ENCODE assay signal across 14 cellular contexts in the genomic region with DNA sequence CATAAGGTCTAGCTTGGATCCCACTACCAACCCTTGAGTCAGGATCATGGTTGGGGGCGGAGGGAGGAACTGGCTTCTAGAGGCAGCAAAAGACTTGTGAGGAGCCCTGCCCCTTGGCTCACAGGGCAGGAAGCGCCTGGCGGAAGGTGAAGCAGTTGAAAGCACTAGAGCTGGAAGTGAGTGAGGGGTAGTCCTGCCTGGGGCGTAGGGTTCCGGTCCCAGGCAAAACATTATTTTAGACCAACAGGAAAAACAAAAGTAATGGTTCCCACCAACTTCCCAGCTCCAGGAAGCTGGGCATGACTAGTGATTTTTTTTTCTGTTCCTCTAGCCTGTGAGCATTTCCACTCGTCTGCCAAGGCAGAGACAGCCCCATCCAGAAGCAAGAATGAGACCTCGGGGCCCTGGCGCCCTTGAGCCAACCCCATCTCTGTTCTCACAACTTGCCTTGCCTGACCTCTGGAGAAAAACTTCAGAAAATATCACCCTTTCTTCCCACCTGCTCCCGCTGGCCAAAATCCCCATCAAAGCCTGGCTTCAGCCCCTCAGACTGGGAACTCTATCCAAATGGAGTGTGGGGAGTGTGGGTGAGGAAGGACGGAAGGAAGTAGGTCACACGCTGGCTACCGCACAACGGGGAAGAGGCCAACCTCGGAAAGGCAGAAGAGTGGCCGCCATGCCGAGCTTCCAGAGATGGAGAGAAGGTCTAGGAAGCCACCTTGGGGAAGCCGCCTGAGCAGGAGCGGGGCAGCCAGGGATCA. TPM values are rescaled to one million over a fixed set of nuclear protein-coding genes. Genes with fewer than 3 reads are reported as not detected.
DNase-seq lines count a peak whose midpoint lies in the region; ATAC-seq and TF ChIP-seq lines count a peak whose summit lies in the region.
"Had no signal": no experiment of that assay in that cellular context is flagged by ENCODE, and none has a peak within 500 bp of the region (broad histone marks: within the 10 kb centered on the region; RNA-seq: fewer than 3 reads in every experiment).

No MANE protein-coding gene starts in this region.

- TF ChIP-seq POLR2A in upper lobe of left lung (IDR thresholded peaks at IDR 0.05), result no peak

- no peaks in the 10 kb centered on the region for H3K36me3 ChIP-seq in upper lobe of left lung
- H3K36me3 ChIP-seq: right lobe of liver had no signal

- H3K9me3 ChIP-seq in upper lobe of left lung, result no peaks in the 10 kb centered on the region
- H3K9me3 ChIP-seq: right lobe of liver had no signal

- DNase-seq in activated T-cell treated with anti-CD3 and anti-CD28 coated beads, Interleukin-2, amount 50 U/mL, for 4 hours, result no peak
- DNase-seq in activated T-cell treated with anti-CD3 and anti-CD28 coated beads, Interleukin-2, amount 50 U/mL, for 1 hour, result no peak
- no peak for DNase-seq in upper lobe of left lung
- no peak for DNase-seq in effector CD4-positive, alpha-beta T cell
- DNase-seq in SW 1271 (lab: John Stamatoyannopoulos, UW), result no peak
- DNase-seq: cerebellar nuclear complex, Kasumi-1 had no signal

- peak overlapping the region; percentile 67 to 81 (median 74) for H3K27ac ChIP-seq in upper lobe of left lung

- peaks cover 13% of the 10 kb centered on the region for H3K4me1 Mint-ChIP-seq in activated T-cell treated with anti-CD3 and anti-CD28 coated beads, Interleukin-2, amount 50 U/mL, for 4 hours (ENCODE audit: low read depth)
- peaks cover 16% of the 10 kb centered on the region for H3K4me1 Mint-ChIP-seq in nephron
- H3K4me1 Mint-ChIP-seq in activated T-helper 17 cell treated with anti-CD3 and anti-CD28 coated beads, Interleukin-2, amount 50 U/mL, for 72 hours, result no peaks in the 10 kb centered on the region
- H3K4me1 Mint-ChIP-seq: mesothelial cell of epicardium had no signal

- ATAC-seq in activated T-cell treated with anti-CD3 and anti-CD28 coated beads, Interleukin-2, amount 50 U/mL, for 4 hours, result peak; percentile 56 to 63
- ATAC-seq in esophagus mucosa (peak; percentile 29), upper lobe of left lung (ENCODE audit: low FRiP score in 2 of 2) (no peak)
- no peak for ATAC-seq in activated T-helper 17 cell treated with anti-CD3 and anti-CD28 coated beads, Interleukin-2, amount 50 U/mL, for 72 hours (replicated peaks)
- ATAC-seq: activated T-cell treated with anti-CD3 and anti-CD28 coated beads, Interleukin-2, amount 50 U/mL, for 72 hours; GM12878 had no signal

- no peaks in the 10 kb centered on the region for H3K27me3 ChIP-seq in upper lobe of left lung
- H3K27me3 ChIP-seq: right lobe of liver had no signal

- TF ChIP-seq EP300 in upper lobe of left lung (IDR thresholded peaks at IDR 0.05), result no peak

- no peaks in the 10 kb centered on the region for H3K9me3 Mint-ChIP-seq in activated T-cell treated with anti-CD3 and anti-CD28 coated beads, Interleukin-2, amount 50 U/mL, for 4 hours
- no peaks in the 10 kb centered on the region for H3K9me3 Mint-ChIP-seq in nephron
- no peaks in the 10 kb centered on the region for H3K9me3 Mint-ChIP-seq in activated T-helper 17 cell treated with anti-CD3 and anti-CD28 coated beads, Interleukin-2, amount 50 U/mL, for 72 hours
- H3K9me3 Mint-ChIP-seq: activated T-cell treated with anti-CD3 and anti-CD28 coated beads, Interleukin-2, amount 50 U/mL, for 72 hours; mesothelial cell of epicardium had no signal

- peak overlapping the region in 2 of 4 donors; percentile 27 to 28 for H3K4me3 ChIP-seq in upper lobe of left lung
- H3K4me3 ChIP-seq: GM12878, right lobe of liver had no signal

- no peaks in the 10 kb centered on the region for H3K27me3 Mint-ChIP-seq in activated T-cell treated with anti-CD3 and anti-CD28 coated beads, Interleukin-2, amount 50 U/mL, for 4 hours (ENCODE audit: low read depth)
- H3K27me3 Mint-ChIP-seq in nephron (ENCODE audit: low read depth), result no peaks in the 10 kb centered on the region
- no peaks in the 10 kb centered on the region for H3K27me3 Mint-ChIP-seq in activated T-helper 17 cell treated with anti-CD3 and anti-CD28 coated beads, Interleukin-2, amount 50 U/mL, for 72 hours

- H3K4me1 ChIP-seq in upper lobe of left lung, result peaks cover 0 to 14% (median 11%) of the 10 kb centered on the region in 4 donors

- no peak overlapping the region for H3K4me3 Mint-ChIP-seq in activated T-cell treated with anti-CD3 and anti-CD28 coated beads, Interleukin-2, amount 50 U/mL, for 4 hours
- no peak overlapping the region for H3K4me3 Mint-ChIP-seq in nephron
- H3K4me3 Mint-ChIP-seq in activated T-helper 17 cell treated with anti-CD3 and anti-CD28 coated beads, Interleukin-2, amount 50 U/mL, for 72 hours, result no peak overlapping the region
- H3K4me3 Mint-ChIP-seq: mesothelial cell of epicardium had no signal

- H3K27ac Mint-ChIP-seq in nephron, result peak overlapping the region; percentile 57 to 81 (median 77)
- H3K27ac Mint-ChIP-seq in activated T-helper 17 cell treated with anti-CD3 and anti-CD28 coated beads, Interleukin-2, amount 50 U/mL, for 72 hours, result no peak overlapping the region
- H3K27ac Mint-ChIP-seq: activated T-cell treated with anti-CD3 and anti-CD28 coated beads, Interleukin-2, amount 50 U/mL, for 72 hours; mesothelial cell of epicardium had no signal

- TF ChIP-seq CTCF in nephron (IDR thresholded peaks at IDR 0.05; ENCODE audit: unreplicated experiment in 3 of 3), result no peak
- TF ChIP-seq CTCF in upper lobe of left lung (IDR thresholded peaks at IDR 0.05), result no peak

- WGBS in upper lobe of left lung, 2 donors, result 41 to 48% methylated on average over 18 of the region's 18 CpGs

- no peaks in the 10 kb centered on the region for H3K36me3 Mint-ChIP-seq in activated T-cell treated with anti-CD3 and anti-CD28 coated beads, Interleukin-2, amount 50 U/mL, for 4 hours (ENCODE audit: insufficient read depth)
- peaks cover 12% of the 10 kb centered on the region for H3K36me3 Mint-ChIP-seq in nephron (ENCODE audit: low read depth)
- H3K36me3 Mint-ChIP-seq in activated T-helper 17 cell treated with anti-CD3 and anti-CD28 coated beads, Interleukin-2, amount 50 U/mL, for 72 hours (ENCODE audit: low read depth), result no peaks in the 10 kb centered on the region

RNA-seq across cellular contexts. Expression of gene RBPMS2, which starts 57.5 kb away (rescaled TPM):
- total RNA-seq in activated T-cell treated with anti-CD3 and anti-CD28 coated beads, Interleukin-2, amount 50 U/mL, for 4 hours, result under 1 TPM in 2 of 3 donors, not detected in 1; 0.10 to 0.22 TPM
- 0.48 TPM for total RNA-seq in esophagus mucosa
- total RNA-seq in upper lobe of left lung, result 1 to 10 TPM; 1.2 to 3.6 (median 2.0) TPM
- total RNA-seq in activated T-helper 17 cell treated with anti-CD3 and anti-CD28 coated beads, Interleukin-2, amount 50 U/mL, for 72 hours, result not detected

Comparison
In these comparisons a context has a peak if more than half of its experiments do, and no peak if none do; other contexts are left out.
1. ATAC-seq: peak in activated T-cell treated with anti-CD3 and anti-CD28 coated beads, Interleukin-2, amount 50 U/mL, for 4 hours (2 of 2) and esophagus mucosa (single experiment); none in upper lobe of left lung (0 of 2) and activated T-helper 17 cell treated with anti-CD3 and anti-CD28 coated beads, Interleukin-2, amount 50 U/mL, for 72 hours (single experiment).